ENCODE assay signal across 1 cellular context in the genomic region with DNA sequence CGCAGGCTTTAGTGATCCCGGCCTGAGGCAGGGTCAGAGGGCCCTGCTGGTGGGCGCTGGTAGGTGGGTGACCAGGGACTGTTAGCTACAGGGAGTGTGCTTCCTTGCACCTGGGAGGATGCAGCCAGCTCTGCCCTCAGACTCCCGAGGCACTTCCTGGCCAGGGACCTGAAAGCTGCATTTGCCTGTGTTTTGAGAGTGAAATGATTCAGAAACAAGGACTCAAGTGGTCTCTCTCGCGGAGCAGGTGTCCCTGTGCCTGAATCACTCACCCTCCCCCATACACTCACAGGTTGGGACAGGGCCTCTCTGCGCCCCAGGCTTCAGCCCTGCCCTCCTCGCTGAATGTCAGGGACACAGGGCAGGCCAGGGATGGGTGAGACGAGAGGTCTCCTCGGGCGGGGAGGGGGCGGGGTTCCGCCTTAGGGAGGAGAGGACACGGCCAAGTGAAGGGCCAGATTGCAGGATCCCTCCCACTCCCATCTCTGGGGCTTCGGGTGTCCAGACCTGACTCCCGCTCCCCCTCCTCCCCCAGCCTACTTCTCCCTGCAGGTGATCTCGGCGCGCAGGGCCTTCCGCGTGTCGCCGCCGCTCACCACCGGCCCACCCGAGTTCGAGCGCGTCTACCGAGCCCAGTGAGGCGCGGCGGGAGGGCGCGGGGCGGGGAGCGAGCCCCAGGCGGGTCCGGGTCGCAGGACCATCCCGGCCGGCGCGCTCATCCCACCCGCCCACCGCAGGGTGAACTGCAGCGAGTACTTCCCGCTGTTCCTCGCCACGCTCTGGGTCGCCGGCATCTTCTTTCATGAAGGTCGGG.
TF ChIP-seq lines count a peak whose summit lies in the region.

No MANE protein-coding gene starts in this region.

TF ChIP-seq in SK-N-SH, 30 proteins besides CTCF, POLR2A, EP300 and RAD21 (continued from another document):
- TF ChIP-seq TCF12 (IDR thresholded peaks at IDR 0.05) (no peak), RCOR1 (IDR thresholded peaks at IDR 0.05; ENCODE audit: low read length) (no peak), SIN3A (IDR thresholded peaks at IDR 0.05; ENCODE audit: borderline replicate concordance, low read depth, low read length) (no peak), FOXM1 (IDR thresholded peaks at IDR 0.05; ENCODE audit: low read depth) (no peak), TEAD4 (IDR thresholded peaks at IDR 0.05; ENCODE audit: borderline replicate concordance, insufficient read depth) (no peak), RFX5 (IDR thresholded peaks at IDR 0.05; ENCODE audit: low read length) (no peak), JUND (IDR thresholded peaks at IDR 0.05) (no peak), YY1 (IDR thresholded peaks at IDR 0.05; ENCODE audit: low read depth) (no peak), EZH2phosphoT487 (IDR thresholded peaks at IDR 0.05; ENCODE audit: borderline replicate concordance, low read depth) (no peak)
- TF ChIP-seq, protein P1, sequence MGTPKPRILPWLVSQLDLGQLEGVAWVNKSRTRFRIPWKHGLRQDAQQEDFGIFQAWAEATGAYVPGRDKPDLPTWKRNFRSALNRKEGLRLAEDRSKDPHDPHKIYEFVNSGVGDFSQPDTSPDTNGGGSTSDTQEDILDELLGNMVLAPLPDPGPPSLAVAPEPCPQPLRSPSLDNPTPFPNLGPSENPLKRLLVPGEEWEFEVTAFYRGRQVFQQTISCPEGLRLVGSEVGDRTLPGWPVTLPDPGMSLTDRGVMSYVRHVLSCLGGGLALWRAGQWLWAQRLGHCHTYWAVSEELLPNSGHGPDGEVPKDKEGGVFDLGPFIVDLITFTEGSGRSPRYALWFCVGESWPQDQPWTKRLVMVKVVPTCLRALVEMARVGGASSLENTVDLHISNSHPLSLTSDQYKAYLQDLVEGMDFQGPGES (IDR thresholded peaks at IDR 0.05; ENCODE audit: low read depth, low read length), result no peak
- TF ChIP-seq, protein P2, sequence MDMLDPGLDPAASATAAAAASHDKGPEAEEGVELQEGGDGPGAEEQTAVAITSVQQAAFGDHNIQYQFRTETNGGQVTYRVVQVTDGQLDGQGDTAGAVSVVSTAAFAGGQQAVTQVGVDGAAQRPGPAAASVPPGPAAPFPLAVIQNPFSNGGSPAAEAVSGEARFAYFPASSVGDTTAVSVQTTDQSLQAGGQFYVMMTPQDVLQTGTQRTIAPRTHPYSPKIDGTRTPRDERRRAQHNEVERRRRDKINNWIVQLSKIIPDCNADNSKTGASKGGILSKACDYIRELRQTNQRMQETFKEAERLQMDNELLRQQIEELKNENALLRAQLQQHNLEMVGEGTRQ (IDR thresholded peaks at IDR 0.05; ENCODE audit: borderline replicate concordance, low read depth, low read length), result no peak
